In genomic region chr18:53796042-53796729, GRCh38 we compare ENCODE assay signal across 9 cellular contexts.
DNase-seq lines count a peak whose midpoint lies in the region; ATAC-seq, FAIRE-seq and TF ChIP-seq lines count a peak whose summit lies in the region.
"Had no signal": no experiment of that assay in that cellular context is flagged by ENCODE, and none has a peak within 500 bp of the region (broad histone marks: within the 10 kb centered on the region; RNA-seq: fewer than 3 reads in every experiment).

No MANE protein-coding gene starts in this region.

- H3K27ac ChIP-seq in neural progenitor cell = no peak overlapping the region

- DNase-seq in activated naive CD8-positive, alpha-beta T cell treated with anti-CD3 and anti-CD28 coated beads for 36 hours = peak; percentile 3
- DNase-seq in activated naive CD8-positive, alpha-beta T cell treated with anti-CD3 and anti-CD28 coated beads, Interleukin-2, amount 50 U/mL, for 24 hours = no peak
- DNase-seq in bronchial epithelial cell (ENCODE audit: low read depth) (peak; percentile 94), iPS-NIHi7 (ENCODE audit: extremely low spot score) (no peak), G401 (ENCODE audit: low spot score) (no peak), neural progenitor cell (ENCODE audit: low spot score) (no peak)
- DNase-seq: CD4-positive, CD25-positive, alpha-beta regulatory T cell had no signal

- H3K36me3 ChIP-seq in bronchial epithelial cell (ENCODE audit: control insufficient read depth, insufficient read depth, low read length) = no peaks in the 10 kb centered on the region
- no peaks in the 10 kb centered on the region for H3K36me3 ChIP-seq in neural progenitor cell

- H3K9ac ChIP-seq in neural progenitor cell = no peak overlapping the region

- H3K4me1 Mint-ChIP-seq in activated naive CD8-positive, alpha-beta T cell treated with anti-CD3 and anti-CD28 coated beads for 36 hours = peaks cover 5% of the 10 kb centered on the region
- no peaks in the 10 kb centered on the region for H3K4me1 Mint-ChIP-seq in activated naive CD8-positive, alpha-beta T cell treated with anti-CD3 and anti-CD28 coated beads, Interleukin-2, amount 50 U/mL, for 24 hours
- no peaks in the 10 kb centered on the region for H3K4me1 Mint-ChIP-seq in stimulated activated memory B cell treated with anti-CD40 and anti-IgM and Interleukin-4, amounts not matched to agents 10 μg/mL and 1 μg/mL and 100 μg/mL, for 72 hours
- no peaks in the 10 kb centered on the region for H3K4me1 Mint-ChIP-seq in neural progenitor cell
- H3K4me1 Mint-ChIP-seq: CD4-positive, CD25-positive, alpha-beta regulatory T cell had no signal

- TF ChIP-seq CTCF in bronchial epithelial cell (IDR thresholded peaks at IDR 0.05; ENCODE audit: insufficient read depth, low read length, severe bottlenecking) (no peak), neural progenitor cell (IDR thresholded peaks at IDR 0.05) (no peak)

- H3K27ac Mint-ChIP-seq in activated naive CD8-positive, alpha-beta T cell treated with anti-CD3 and anti-CD28 coated beads for 36 hours = no peak overlapping the region
- H3K27ac Mint-ChIP-seq in activated naive CD8-positive, alpha-beta T cell treated with anti-CD3 and anti-CD28 coated beads, Interleukin-2, amount 50 U/mL, for 24 hours = no peak overlapping the region
- H3K27ac Mint-ChIP-seq in stimulated activated memory B cell treated with anti-CD40 and anti-IgM and Interleukin-4, amounts not matched to agents 10 μg/mL and 1 μg/mL and 100 μg/mL, for 72 hours = no peak overlapping the region
- no peak overlapping the region for H3K27ac Mint-ChIP-seq in neural progenitor cell
- H3K27ac Mint-ChIP-seq: CD4-positive, CD25-positive, alpha-beta regulatory T cell had no signal

- in situ Hi-C loops in G401 (cut with HindIII; ENCODE audit: low sequenced_read_pairs) = no loop called here

- no peaks in the 10 kb centered on the region for H3K9me3 ChIP-seq in neural progenitor cell (ENCODE audit: low read depth)

- H3K4me3 ChIP-seq in bronchial epithelial cell (ENCODE audit: low read depth, low read length) = no peak overlapping the region
- no peak overlapping the region for H3K4me3 ChIP-seq in neural progenitor cell

- H3K27me3 ChIP-seq in bronchial epithelial cell (ENCODE audit: control insufficient read depth, insufficient read depth, low read length) (no peaks in the 10 kb centered on the region), neural progenitor cell (no peaks in the 10 kb centered on the region)

- H3K36me3 Mint-ChIP-seq in activated naive CD8-positive, alpha-beta T cell treated with anti-CD3 and anti-CD28 coated beads for 36 hours = no peaks in the 10 kb centered on the region
- H3K36me3 Mint-ChIP-seq in activated naive CD8-positive, alpha-beta T cell treated with anti-CD3 and anti-CD28 coated beads, Interleukin-2, amount 50 U/mL, for 24 hours (ENCODE audit: low read depth) = no peaks in the 10 kb centered on the region
- H3K36me3 Mint-ChIP-seq in stimulated activated memory B cell treated with anti-CD40 and anti-IgM and Interleukin-4, amounts not matched to agents 10 μg/mL and 1 μg/mL and 100 μg/mL, for 72 hours = no peaks in the 10 kb centered on the region
- H3K36me3 Mint-ChIP-seq in neural progenitor cell = no peaks in the 10 kb centered on the region
- H3K36me3 Mint-ChIP-seq: CD4-positive, CD25-positive, alpha-beta regulatory T cell had no signal

- ATAC-seq in activated naive CD8-positive, alpha-beta T cell treated with anti-CD3 and anti-CD28 coated beads, Interleukin-2, amount 50 U/mL, for 24 hours = no peak
- ATAC-seq in HG03342 (IDR thresholded peaks at IDR 0.05; ENCODE audit: unreplicated experiment) = peak; percentile 89
- peak; percentile 12 for ATAC-seq in stimulated activated memory B cell treated with anti-CD40 and anti-IgM and Interleukin-4, amounts not matched to agents 10 μg/mL and 1 μg/mL and 100 μg/mL, for 72 hours

- H3F3A ChIP-seq in neural progenitor cell (ENCODE audit: low read depth) = no peaks in the 10 kb centered on the region

- no peaks in the 10 kb centered on the region for H3K79me2 ChIP-seq in neural progenitor cell (ENCODE audit: low read depth)

- no peak overlapping the region for H2AFZ ChIP-seq in neural progenitor cell (replicated peaks)

- H3K27me3 Mint-ChIP-seq in activated naive CD8-positive, alpha-beta T cell treated with anti-CD3 and anti-CD28 coated beads for 36 hours = no peaks in the 10 kb centered on the region
- H3K27me3 Mint-ChIP-seq in activated naive CD8-positive, alpha-beta T cell treated with anti-CD3 and anti-CD28 coated beads, Interleukin-2, amount 50 U/mL, for 24 hours = no peaks in the 10 kb centered on the region
- H3K27me3 Mint-ChIP-seq in stimulated activated memory B cell treated with anti-CD40 and anti-IgM and Interleukin-4, amounts not matched to agents 10 μg/mL and 1 μg/mL and 100 μg/mL, for 72 hours = no peaks in the 10 kb centered on the region
- H3K27me3 Mint-ChIP-seq in neural progenitor cell (ENCODE audit: insufficient read depth, low read depth) = peaks cover 3% of the 10 kb centered on the region
- H3K27me3 Mint-ChIP-seq: CD4-positive, CD25-positive, alpha-beta regulatory T cell had no signal

- H4K20me1 ChIP-seq in neural progenitor cell (ENCODE audit: low read depth) = no peaks in the 10 kb centered on the region

- no peak for FAIRE-seq in bronchial epithelial cell (lab: Jason Lieb, UNC)

- no peak overlapping the region for H3K4me2 ChIP-seq in neural progenitor cell

- no peaks in the 10 kb centered on the region for H3K4me1 ChIP-seq in neural progenitor cell

- no peak overlapping the region for H3K4me3 Mint-ChIP-seq in activated naive CD8-positive, alpha-beta T cell treated with anti-CD3 and anti-CD28 coated beads for 36 hours
- H3K4me3 Mint-ChIP-seq in activated naive CD8-positive, alpha-beta T cell treated with anti-CD3 and anti-CD28 coated beads, Interleukin-2, amount 50 U/mL, for 24 hours = no peak overlapping the region
- H3K4me3 Mint-ChIP-seq in stimulated activated memory B cell treated with anti-CD40 and anti-IgM and Interleukin-4, amounts not matched to agents 10 μg/mL and 1 μg/mL and 100 μg/mL, for 72 hours = no peak overlapping the region
- no peak overlapping the region for H3K4me3 Mint-ChIP-seq in neural progenitor cell
- H3K4me3 Mint-ChIP-seq: CD4-positive, CD25-positive, alpha-beta regulatory T cell had no signal

- H3K9me3 Mint-ChIP-seq in activated naive CD8-positive, alpha-beta T cell treated with anti-CD3 and anti-CD28 coated beads for 36 hours = peaks cover 9% of the 10 kb centered on the region
- H3K9me3 Mint-ChIP-seq in activated naive CD8-positive, alpha-beta T cell treated with anti-CD3 and anti-CD28 coated beads, Interleukin-2, amount 50 U/mL, for 24 hours = no peaks in the 10 kb centered on the region
- H3K9me3 Mint-ChIP-seq in stimulated activated memory B cell treated with anti-CD40 and anti-IgM and Interleukin-4, amounts not matched to agents 10 μg/mL and 1 μg/mL and 100 μg/mL, for 72 hours = peaks cover 6% of the 10 kb centered on the region
- H3K9me3 Mint-ChIP-seq in neural progenitor cell = no peaks in the 10 kb centered on the region

Comparison
In these comparisons a context has a peak if more than half of its experiments do, and no peak if none do; other contexts are left out.
1. DNase-seq: peak in activated naive CD8-positive, alpha-beta T cell treated with anti-CD3 and anti-CD28 coated beads for 36 hours (single experiment) and bronchial epithelial cell (single experiment); none in activated naive CD8-positive, alpha-beta T cell treated with anti-CD3 and anti-CD28 coated beads, Interleukin-2, amount 50 U/mL, for 24 hours (single experiment), iPS-NIHi7 (single experiment), G401 (single experiment) and neural progenitor cell (single experiment).